In the genomic region with DNA sequence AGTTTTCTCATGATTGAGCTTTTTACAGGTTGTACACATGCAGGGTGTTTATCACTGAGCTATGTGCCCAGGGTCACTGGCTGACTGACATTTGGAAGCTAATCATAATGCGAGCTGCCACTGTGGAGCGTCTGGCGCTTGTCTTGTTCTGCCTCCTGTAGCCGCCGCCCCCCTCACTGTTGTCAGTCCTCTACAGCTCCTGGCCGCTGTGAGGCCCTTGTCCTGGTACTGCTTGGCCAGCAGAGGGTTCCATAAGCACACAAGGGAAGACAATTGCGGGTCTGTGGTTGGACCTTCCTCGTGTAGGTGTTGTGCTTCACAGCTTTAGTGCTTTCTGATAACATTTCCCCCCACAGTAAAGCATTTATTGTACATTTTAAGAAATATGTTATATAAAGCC, we compare ENCODE assay signal across 8 cellular contexts.
DNase-seq lines count a peak whose midpoint lies in the region; ATAC-seq, FAIRE-seq and TF ChIP-seq lines count a peak whose summit lies in the region.

No MANE protein-coding gene starts in this region.

- no peaks in the 10 kb centered on the region for H3K9me2 ChIP-seq in PC-3 (replicated peaks; ENCODE audit: low read length)

- POLR2A ChIA-PET in PC-3 (lab: Charles Lee; ENCODE audit: unreplicated experiment) = interaction anchor here (0.6 kb wide), 1 partner anchor 20 kb away, joined by 3 read pairs; no protein-coding TSS in a partner anchor

- H3K4me1 ChIP-seq in PC-3 (ENCODE audit: insufficient read depth, low read length) (no peaks in the 10 kb centered on the region), breast epithelium (no peaks in the 10 kb centered on the region)

- H3K4me3 ChIP-seq in GM06990 (replicated peaks; ENCODE audit: low read depth, low read length) (no peak overlapping the region), PC-3 (ENCODE audit: low read length) (no peak overlapping the region), breast epithelium (no peak overlapping the region)

- no peak overlapping the region for H2AFZ ChIP-seq in PC-3 (ENCODE audit: low read length)

- peak; percentile 87 for ATAC-seq in PC-3

- H3K36me3 ChIP-seq in GM06990 (ENCODE audit: control insufficient read depth, insufficient read depth, low read length) (peaks cover 17% of the 10 kb centered on the region), PC-3 (ENCODE audit: low read depth, low read length) (peaks cover 48% of the 10 kb centered on the region), breast epithelium (no peaks in the 10 kb centered on the region)

- no peaks in the 10 kb centered on the region for H3F3A ChIP-seq in PC-3 (ENCODE audit: low read length, unreplicated experiment)

- CTCF ChIA-PET in PC-3 (lab: Charles Lee) = interaction anchor here (0.6 to 1.0 kb wide), 2 partner anchors 12 to 46 kb away, joined by 3 to 33 read pairs; no protein-coding TSS in a partner anchor

- H3K27ac ChIP-seq in PC-3 (ENCODE audit: low read length) = no peak overlapping the region
- H3K27ac ChIP-seq in breast epithelium = no peak overlapping the region

- no peak for TF ChIP-seq POLR2A in breast epithelium (IDR thresholded peaks at IDR 0.05)
- no peak for TF ChIP-seq POLR2A in GM12891 (IDR thresholded peaks at IDR 0.05; ENCODE audit: low read depth, low read length)

- H3K9me3 ChIP-seq in PC-3 (ENCODE audit: low read length) = no peaks in the 10 kb centered on the region
- no peaks in the 10 kb centered on the region for H3K9me3 ChIP-seq in breast epithelium

- BruUV-seq in PC-3 (replicated peaks; lab: Mats Ljungman, UMichigan) = no TSS peak

- intact Hi-C loops in PC-3 (cut with micrococcal nuclease) (loop anchor here (10.0 kb wide), 1 partner anchor 48 kb away; no protein-coding TSS in a partner anchor), breast epithelium (cut with DNase I; ENCODE audit: low total_unique reads) (no loop called here)

- no peaks in the 10 kb centered on the region for H3K79me2 ChIP-seq in PC-3 (ENCODE audit: low read length)

- no peak for DNase-seq in GM06990 (ENCODE audit: extremely low read depth, insufficient read length)
- peak; percentile 26 for DNase-seq in PC-3
- DNase-seq in fibroblast of peridontal ligament (ENCODE audit: extremely low read depth) = peak; percentile 35
- peak; percentile 27 for DNase-seq in non-pigmented ciliary epithelial cell (ENCODE audit: low read depth)
- no peak for DNase-seq in NK-92 treated with Interleukin-12 subunit alpha and Interleukin-12 subunit beta, amount 100 ng/mL, for 24 hours (lab: John Stamatoyannopoulos, UW)
- no peak for DNase-seq in DMS79 (lab: John Stamatoyannopoulos, UW)
- DNase-seq in breast epithelium (ENCODE audit: low spot score in 2 of 2) = no peak
- DNase-seq in GM12891 (ENCODE audit: insufficient read length, low spot score) = no peak

- H3K4me2 ChIP-seq in PC-3 (ENCODE audit: low read length) = no peak overlapping the region

- H3K27me3 ChIP-seq in GM06990 (replicated peaks; ENCODE audit: control insufficient read depth, insufficient read depth, low read length) (no peaks in the 10 kb centered on the region), PC-3 (ENCODE audit: low read length) (no peaks in the 10 kb centered on the region), breast epithelium (no peaks in the 10 kb centered on the region)

- FAIRE-seq in GM12891 (lab: Jason Lieb, UNC) = no peak

- peak; percentile 21 for TF ChIP-seq CTCF in GM06990 (IDR thresholded peaks at IDR 0.05; ENCODE audit: insufficient read depth, low read length, poor library complexity, severe bottlenecking)
- TF ChIP-seq CTCF in PC-3 (conservative IDR thresholded peaks at IDR 0.05; ENCODE audit: low read depth, low read length) = peak; percentile 52
- TF ChIP-seq CTCF in breast epithelium (IDR thresholded peaks at IDR 0.05) = peak in 1 of 3 donors; percentile 19

- H3K9ac ChIP-seq in PC-3 (ENCODE audit: low read length) = no peak overlapping the region

- H4K20me1 ChIP-seq in PC-3 (ENCODE audit: low read length) = no peaks in the 10 kb centered on the region

TF ChIP-seq in GM12891, 5 proteins besides CTCF, POLR2A, EP300 and RAD21:
- TF ChIP-seq SPI1 (IDR thresholded peaks at IDR 0.05; ENCODE audit: low read depth, low read length) = no peak
- TF ChIP-seq POLR2AphosphoS5 (IDR thresholded peaks at IDR 0.05; ENCODE audit: low read depth, low read length) = no peak
- TF ChIP-seq POU2F2 (IDR thresholded peaks at IDR 0.05; ENCODE audit: low read depth, low read length) = no peak
- no peak for TF ChIP-seq TAF1 (IDR thresholded peaks at IDR 0.05; ENCODE audit: low read depth, low read length)
- TF ChIP-seq PAX5 (IDR thresholded peaks at IDR 0.05; ENCODE audit: insufficient read depth, low read length, severe bottlenecking) = no peak

Comparison
In these comparisons a context has a peak if more than half of its experiments do, and no peak if none do; other contexts are left out.
1. DNase-seq: peak in PC-3 (single experiment), fibroblast of peridontal ligament (single experiment) and non-pigmented ciliary epithelial cell (single experiment); none in GM06990 (single experiment), NK-92 treated with Interleukin-12 subunit alpha and Interleukin-12 subunit beta, amount 100 ng/mL, for 24 hours (single experiment), DMS79 (single experiment), breast epithelium (0 of 2) and GM12891 (single experiment).